In the genomic region with DNA sequence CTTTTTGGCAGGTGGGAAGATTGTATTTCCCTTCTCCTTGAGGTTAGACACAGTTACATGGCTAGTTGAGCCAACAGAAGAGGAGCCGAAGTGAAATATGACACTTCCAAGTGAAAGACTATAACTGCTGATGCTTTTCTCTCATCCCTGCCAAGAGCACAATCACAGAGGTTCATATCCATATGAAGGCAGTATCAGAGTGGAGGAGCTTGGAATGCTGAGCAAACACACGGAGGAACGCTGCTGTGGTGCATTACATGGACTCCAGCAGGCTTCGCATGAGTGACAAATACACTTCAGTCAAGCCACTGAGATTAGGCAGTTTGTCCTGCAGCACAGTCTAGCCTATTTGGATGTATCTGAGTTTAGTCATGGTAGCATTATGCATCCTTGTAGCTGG, we compare ENCODE assay signal across 23 cellular contexts. TPM values are rescaled to one million over a fixed set of nuclear protein-coding genes. Genes with fewer than 3 reads are reported as not detected.
"Had no signal": no experiment of that assay in that cellular context is flagged by ENCODE, and none has a peak within 500 bp of the region (broad histone marks: within the 10 kb centered on the region; RNA-seq: fewer than 3 reads in every experiment).

No MANE protein-coding gene starts in this region.

- H3K4me1 ChIP-seq: testis had no signal

- DNase-seq: activated CD4-positive, alpha-beta T cell treated with anti-CD3 and anti-CD28 coated beads for 1 hour; activated CD4-positive, alpha-beta T cell treated with anti-CD3 and anti-CD28 coated beads, Interleukin-2, amount 50 U/mL, for 48 hours; activated CD8-positive, alpha-beta memory T cell treated with anti-CD3 and anti-CD28 coated beads, Interleukin-2, amount 10 ng/mL, durations not matched to agents 7 days and 5 days; activated effector memory CD4-positive, alpha-beta T cell treated with Interleukin-2 at 50 U/mL for 16 hours; activated T-cell treated with anti-CD3 and anti-CD28 coated beads, Interleukin-2, amount 50 U/mL, for 24 hours; amniotic stem cell; cerebellar nuclear complex; endodermal cell; erythroblast; hippocampal formation; left colon; mammary epithelial cell; mucosa of descending colon; naive thymus-derived CD8-positive, alpha-beta T cell; retina; stimulated activated CD4-positive, alpha-beta T cell treated with anti-CD3 and anti-CD28 coated beads, Interleukin-15, amount 100 ng/mL, for 24 hours; stimulated activated CD4-positive, alpha-beta T cell treated with anti-CD3 and anti-CD28 coated beads, Interleukin-4, amount 100 ng/mL, for 24 hours; testis had no signal

- H3K4me3 Mint-ChIP-seq: activated CD8-positive, alpha-beta memory T cell treated with anti-CD3 and anti-CD28 coated beads, Interleukin-2, amount 10 ng/mL, durations not matched to agents 7 days and 5 days; activated T-cell treated with anti-CD3 and anti-CD28 coated beads, Interleukin-2, amount 50 U/mL, for 24 hours; endodermal cell; naive thymus-derived CD8-positive, alpha-beta T cell; stimulated activated naive CD8-positive, alpha-beta T cell treated with anti-CD3 and anti-CD28 coated beads, Interleukin-15, Interleukin-2, amounts not matched to agents 100 ng/mL and 50 ng/mL, for 24 hours had no signal

- H3K36me3 Mint-ChIP-seq: activated CD8-positive, alpha-beta memory T cell treated with anti-CD3 and anti-CD28 coated beads, Interleukin-2, amount 10 ng/mL, durations not matched to agents 7 days and 5 days; activated naive CD4-positive, alpha-beta T cell treated with anti-CD3 and anti-CD28 coated beads, Interleukin-2, amount 50 U/mL, for 72 hours had no signal

- H3K4me3 ChIP-seq: mucosa of descending colon, testis had no signal

- H3K9me3 Mint-ChIP-seq: activated T-cell treated with anti-CD3 and anti-CD28 coated beads, Interleukin-2, amount 50 U/mL, for 24 hours; endodermal cell; stimulated activated naive CD8-positive, alpha-beta T cell treated with anti-CD3 and anti-CD28 coated beads, Interleukin-15, Interleukin-2, amounts not matched to agents 100 ng/mL and 50 ng/mL, for 24 hours had no signal

- ATAC-seq: activated CD8-positive, alpha-beta memory T cell treated with anti-CD3 and anti-CD28 coated beads, Interleukin-2, amount 10 ng/mL, durations not matched to agents 7 days and 5 days; activated naive CD4-positive, alpha-beta T cell treated with anti-CD3 and anti-CD28 coated beads, Interleukin-2, amount 50 U/mL, for 72 hours; left colon; mucosa of descending colon; naive thymus-derived CD8-positive, alpha-beta T cell had no signal

- H3K4me1 Mint-ChIP-seq: activated CD8-positive, alpha-beta memory T cell treated with anti-CD3 and anti-CD28 coated beads, Interleukin-2, amount 10 ng/mL, durations not matched to agents 7 days and 5 days; endodermal cell; naive thymus-derived CD8-positive, alpha-beta T cell had no signal

- H3K36me3 ChIP-seq: neutrophil had no signal

- H3K27me3 ChIP-seq: testis had no signal

- H3K27ac ChIP-seq: neutrophil, testis had no signal

- H3K9me3 ChIP-seq: mucosa of descending colon, neutrophil, testis had no signal

- H3K27ac Mint-ChIP-seq: activated CD8-positive, alpha-beta memory T cell treated with anti-CD3 and anti-CD28 coated beads, Interleukin-2, amount 10 ng/mL, durations not matched to agents 7 days and 5 days; activated naive CD4-positive, alpha-beta T cell treated with anti-CD3 and anti-CD28 coated beads, Interleukin-2, amount 50 U/mL, for 72 hours; activated T-cell treated with anti-CD3 and anti-CD28 coated beads, Interleukin-2, amount 50 U/mL, for 24 hours; endodermal cell; stimulated activated naive CD8-positive, alpha-beta T cell treated with anti-CD3 and anti-CD28 coated beads, Interleukin-15, Interleukin-2, amounts not matched to agents 100 ng/mL and 50 ng/mL, for 24 hours had no signal

RNA-seq across cellular contexts. Expression of a gene that starts 5.5 kb away (rescaled TPM):
- total RNA-seq: activated CD8-positive, alpha-beta memory T cell treated with anti-CD3 and anti-CD28 coated beads, Interleukin-2, amount 10 ng/mL, durations not matched to agents 7 days and 5 days; activated naive CD4-positive, alpha-beta T cell treated with anti-CD3 and anti-CD28 coated beads, Interleukin-2, amount 50 U/mL, for 72 hours; dermis microvascular lymphatic vessel endothelial cell; endodermal cell; left colon; mammary epithelial cell; mucosa of descending colon; naive thymus-derived CD8-positive, alpha-beta T cell; urinary bladder had no signal
- polyA plus RNA-seq: mammary epithelial cell; naive thymus-derived CD8-positive, alpha-beta T cell; urinary bladder had no signal
